29 cellular contexts compared by ENCODE assay signal in genomic region chr17:16068323-16068722, GRCh38.
A peak's percentile ranks its signal among the peaks of the same experiment; 100 is the strongest.
DNase-seq lines count a peak whose midpoint lies in the region; ATAC-seq, FAIRE-seq and TF ChIP-seq lines count a peak whose summit lies in the region.
"Had no signal": no experiment of that assay in that cellular context is flagged by ENCODE, and none has a peak within 500 bp of the region (broad histone marks: within the 10 kb centered on the region; RNA-seq: fewer than 3 reads in every experiment).

No MANE protein-coding gene starts in this region.

- H3K4me1 Mint-ChIP-seq in T-cell (no peaks in the 10 kb centered on the region), endothelial cell (ENCODE audit: unreplicated experiment) (no peaks in the 10 kb centered on the region)
- H3K4me1 Mint-ChIP-seq: activated B cell treated with CpG ODN at 0.5 μM for 24 hours, neural progenitor cell had no signal

- H3K4me3 ChIP-seq in AG10803 (ENCODE audit: low read length), result no peak overlapping the region
- H3K4me3 ChIP-seq: cardiac muscle cell, GM12878, neural progenitor cell, SJSA1, suprapubic skin had no signal

- H3K9me3 Mint-ChIP-seq in T-cell (no peaks in the 10 kb centered on the region), endothelial cell (ENCODE audit: unreplicated experiment) (no peaks in the 10 kb centered on the region)
- H3K9me3 Mint-ChIP-seq: activated B cell treated with CpG ODN at 0.5 μM for 24 hours, neural progenitor cell had no signal

- H3K4me3 Mint-ChIP-seq in T-cell (no peak overlapping the region), endothelial cell (ENCODE audit: unreplicated experiment) (peak overlapping the region; percentile 1)
- H3K4me3 Mint-ChIP-seq: activated B cell treated with CpG ODN at 0.5 μM for 24 hours, neural progenitor cell had no signal

- POLR2A ChIA-PET in T-cell (lab: Charles Lee), result no interaction called here

- FAIRE-seq in frontal cortex (lab: Jason Lieb, UNC), result no peak
- FAIRE-seq: GM12878 had no signal

- H3K27me3 Mint-ChIP-seq in T-cell (no peaks in the 10 kb centered on the region), endothelial cell (ENCODE audit: unreplicated experiment) (no peaks in the 10 kb centered on the region)
- H3K27me3 Mint-ChIP-seq: activated B cell treated with CpG ODN at 0.5 μM for 24 hours had no signal

- ATAC-seq in T-cell (replicated peaks in 1 of 4) (no peak), HG02840 (IDR thresholded peaks at IDR 0.05; ENCODE audit: low FRiP score, unreplicated experiment) (no peak), GM19452 (IDR thresholded peaks at IDR 0.05; ENCODE audit: unreplicated experiment) (no peak)
- ATAC-seq: esophagus mucosa, GM12878, left lobe of liver, right cardiac atrium had no signal

- peak overlapping the region; percentile 3 to 46 for H3K27ac Mint-ChIP-seq in T-cell
- H3K27ac Mint-ChIP-seq in endothelial cell (ENCODE audit: unreplicated experiment), result no peak overlapping the region
- H3K27ac Mint-ChIP-seq: activated B cell treated with CpG ODN at 0.5 μM for 24 hours, neural progenitor cell had no signal

- H3K36me3 Mint-ChIP-seq in T-cell (peaks cover 80% of the 10 kb centered on the region), endothelial cell (ENCODE audit: low read depth, unreplicated experiment) (peaks cover 34% of the 10 kb centered on the region)

- CTCF ChIA-PET in T-cell (lab: Charles Lee), result no interaction called here

- DNase-seq in AG10803 (ENCODE audit: low read depth) (peak; percentile 35), GM03348 (ENCODE audit: low spot score) (peak; percentile 36), T-cell (no peak), endothelial cell (ENCODE audit: low spot score) (no peak), frontal cortex (ENCODE audit: low spot score in 2 of 2) (no peak), dedifferentiated amniotic fluid mesenchymal stem cell (ENCODE audit: extremely low spot score) (no peak)
- DNase-seq: activated B cell treated with CpG ODN at 0.5 μM for 24 hours; activated CD8-positive, alpha-beta memory T cell treated with anti-CD3 and anti-CD28 coated beads, Interleukin-2, amount 50 U/mL, for 48 hours; activated gamma-delta T cell; aorta; cortex of kidney; DND-41; hypothalamus; mesendoderm; NCI-H1417; NCI-H2081; NCI-H82; right cardiac atrium; RPMI8226; stimulated activated CD4-positive, alpha-beta T cell treated with anti-CD3 and anti-CD28 coated beads, Interleukin-2, amount 100 ng/mL, for 48 hours had no signal

- no peak for TF ChIP-seq CTCF in AG10803 (conservative IDR thresholded peaks at IDR 0.05; ENCODE audit: low read length)
- TF ChIP-seq CTCF in endothelial cell (IDR thresholded peaks at IDR 0.05; ENCODE audit: unreplicated experiment), result no peak

Comparison
In these comparisons a context has a peak if more than half of its experiments do, and no peak if none do; other contexts are left out.
1. DNase-seq: peak in AG10803 (single experiment) and GM03348 (single experiment); none in T-cell (0 of 34), endothelial cell (single experiment), frontal cortex (0 of 2) and dedifferentiated amniotic fluid mesenchymal stem cell (single experiment).